24 cellular contexts compared by ENCODE assay signal in genomic region chr22:27648074-27648473, GRCh38.
"Had no signal": no experiment of that assay in that cellular context is flagged by ENCODE, and none has a peak within 500 bp of the region (broad histone marks: within the 10 kb centered on the region; RNA-seq: fewer than 3 reads in every experiment).

No MANE protein-coding gene starts in this region.

- DNase-seq: dermis blood vessel endothelial cell; effector memory CD4-positive, alpha-beta T cell; erythroblast; esophagus squamous epithelium; foreskin melanocyte; left ventricle myocardium superior; lower lobe of right lung; naive thymus-derived CD8-positive, alpha-beta T cell; nephron progenitor cell; pancreas; right cardiac atrium; stimulated activated CD4-positive, alpha-beta T cell treated with anti-CD3 and anti-CD28 coated beads, Interleukin-15, amount 100 ng/mL, for 24 hours; stimulated activated CD4-positive, alpha-beta T cell treated with anti-CD3 and anti-CD28 coated beads, Interleukin-2, amount 100 ng/mL, for 48 hours; stimulated activated naive B cell treated with anti-CD40 and anti-IgM and Interleukin-4, amounts not matched to agents 10 μg/mL and 1 μg/mL and 100 μg/mL, for 72 hours; upper lobe of left lung had no signal

- H3K4me3 Mint-ChIP-seq: naive thymus-derived CD8-positive, alpha-beta T cell; nephron progenitor cell; stimulated activated naive B cell treated with anti-CD40 and anti-IgM and Interleukin-4, amounts not matched to agents 10 μg/mL and 1 μg/mL and 100 μg/mL, for 72 hours; stimulated activated naive CD8-positive, alpha-beta T cell treated with anti-CD3 and anti-CD28 coated beads, Interleukin-15, Interleukin-2, amounts not matched to agents 100 ng/mL and 50 ng/mL, for 24 hours had no signal

- H3K27me3 ChIP-seq: esophagus squamous epithelium, neutrophil, pancreas, tibial nerve, upper lobe of left lung had no signal

- H3K9me3 ChIP-seq: esophagus squamous epithelium, lower lobe of right lung, neutrophil, pancreas, prostate gland, thoracic aorta, tibial nerve, upper lobe of left lung had no signal

- H3K4me1 ChIP-seq: lower lobe of right lung, prostate gland, upper lobe of left lung had no signal

- H3K4me1 Mint-ChIP-seq: naive thymus-derived CD8-positive, alpha-beta T cell; stimulated activated naive B cell treated with anti-CD40 and anti-IgM and Interleukin-4, amounts not matched to agents 10 μg/mL and 1 μg/mL and 100 μg/mL, for 72 hours had no signal

- H3K9me3 Mint-ChIP-seq: naive thymus-derived CD8-positive, alpha-beta T cell; nephron progenitor cell; stimulated activated naive CD8-positive, alpha-beta T cell treated with anti-CD3 and anti-CD28 coated beads, Interleukin-15, Interleukin-2, amounts not matched to agents 100 ng/mL and 50 ng/mL, for 24 hours had no signal

- H3K27ac ChIP-seq: coronary artery, esophagus squamous epithelium, lower lobe of right lung, neutrophil, pancreas, prostate gland, thoracic aorta, tibial nerve, upper lobe of left lung had no signal

- FAIRE-seq: endometrium, keratinocyte, pancreas, small intestine had no signal

- H3K36me3 ChIP-seq: esophagus squamous epithelium, lower lobe of right lung, neutrophil, pancreas, prostate gland, thoracic aorta, tibial nerve, upper lobe of left lung had no signal

- ATAC-seq: left ventricle myocardium superior; lower lobe of right lung; naive thymus-derived CD8-positive, alpha-beta T cell; right cardiac atrium; stimulated activated naive B cell treated with anti-CD40 and anti-IgM and Interleukin-4, amounts not matched to agents 10 μg/mL and 1 μg/mL and 100 μg/mL, for 72 hours had no signal

- H3K27ac Mint-ChIP-seq: naive thymus-derived CD8-positive, alpha-beta T cell; nephron progenitor cell; stimulated activated naive B cell treated with anti-CD40 and anti-IgM and Interleukin-4, amounts not matched to agents 10 μg/mL and 1 μg/mL and 100 μg/mL, for 72 hours; stimulated activated naive CD8-positive, alpha-beta T cell treated with anti-CD3 and anti-CD28 coated beads, Interleukin-15, Interleukin-2, amounts not matched to agents 100 ng/mL and 50 ng/mL, for 24 hours had no signal

- H3K36me3 Mint-ChIP-seq: naive thymus-derived CD8-positive, alpha-beta T cell; stimulated activated naive B cell treated with anti-CD40 and anti-IgM and Interleukin-4, amounts not matched to agents 10 μg/mL and 1 μg/mL and 100 μg/mL, for 72 hours had no signal

- H3K4me3 ChIP-seq: coronary artery, esophagus squamous epithelium, lower lobe of right lung, pancreas, prostate gland, thoracic aorta, tibial nerve, upper lobe of left lung had no signal
